Comparison of ENCODE assay signal across 1 cellular context in the genomic region with DNA sequence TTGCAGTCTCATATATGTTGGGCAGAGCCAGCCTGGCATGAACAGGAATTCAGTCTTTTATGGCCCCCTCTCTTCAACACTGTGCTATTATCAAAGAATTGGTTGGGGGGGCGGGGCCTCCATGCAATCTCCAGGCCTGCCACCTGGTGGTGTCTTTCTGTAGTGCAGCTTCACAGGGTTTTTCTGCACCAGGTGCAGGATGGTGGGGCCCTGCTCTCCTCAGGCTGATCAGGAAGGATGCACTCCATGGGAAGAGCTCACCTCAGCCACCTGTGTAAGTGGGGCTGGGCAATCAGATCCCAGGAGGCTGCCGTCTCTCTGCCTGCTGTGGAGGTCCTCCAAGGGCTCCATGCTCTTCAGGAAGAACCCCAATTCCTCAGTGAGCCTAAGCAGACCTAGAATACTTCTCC.
TF ChIP-seq lines count a peak whose summit lies in the region.

No MANE protein-coding gene starts in this region.

TF ChIP-seq in WTC11, 78 proteins besides CTCF, POLR2A, EP300 and RAD21 (continued from another document):
- TF ChIP-seq, protein P1, sequence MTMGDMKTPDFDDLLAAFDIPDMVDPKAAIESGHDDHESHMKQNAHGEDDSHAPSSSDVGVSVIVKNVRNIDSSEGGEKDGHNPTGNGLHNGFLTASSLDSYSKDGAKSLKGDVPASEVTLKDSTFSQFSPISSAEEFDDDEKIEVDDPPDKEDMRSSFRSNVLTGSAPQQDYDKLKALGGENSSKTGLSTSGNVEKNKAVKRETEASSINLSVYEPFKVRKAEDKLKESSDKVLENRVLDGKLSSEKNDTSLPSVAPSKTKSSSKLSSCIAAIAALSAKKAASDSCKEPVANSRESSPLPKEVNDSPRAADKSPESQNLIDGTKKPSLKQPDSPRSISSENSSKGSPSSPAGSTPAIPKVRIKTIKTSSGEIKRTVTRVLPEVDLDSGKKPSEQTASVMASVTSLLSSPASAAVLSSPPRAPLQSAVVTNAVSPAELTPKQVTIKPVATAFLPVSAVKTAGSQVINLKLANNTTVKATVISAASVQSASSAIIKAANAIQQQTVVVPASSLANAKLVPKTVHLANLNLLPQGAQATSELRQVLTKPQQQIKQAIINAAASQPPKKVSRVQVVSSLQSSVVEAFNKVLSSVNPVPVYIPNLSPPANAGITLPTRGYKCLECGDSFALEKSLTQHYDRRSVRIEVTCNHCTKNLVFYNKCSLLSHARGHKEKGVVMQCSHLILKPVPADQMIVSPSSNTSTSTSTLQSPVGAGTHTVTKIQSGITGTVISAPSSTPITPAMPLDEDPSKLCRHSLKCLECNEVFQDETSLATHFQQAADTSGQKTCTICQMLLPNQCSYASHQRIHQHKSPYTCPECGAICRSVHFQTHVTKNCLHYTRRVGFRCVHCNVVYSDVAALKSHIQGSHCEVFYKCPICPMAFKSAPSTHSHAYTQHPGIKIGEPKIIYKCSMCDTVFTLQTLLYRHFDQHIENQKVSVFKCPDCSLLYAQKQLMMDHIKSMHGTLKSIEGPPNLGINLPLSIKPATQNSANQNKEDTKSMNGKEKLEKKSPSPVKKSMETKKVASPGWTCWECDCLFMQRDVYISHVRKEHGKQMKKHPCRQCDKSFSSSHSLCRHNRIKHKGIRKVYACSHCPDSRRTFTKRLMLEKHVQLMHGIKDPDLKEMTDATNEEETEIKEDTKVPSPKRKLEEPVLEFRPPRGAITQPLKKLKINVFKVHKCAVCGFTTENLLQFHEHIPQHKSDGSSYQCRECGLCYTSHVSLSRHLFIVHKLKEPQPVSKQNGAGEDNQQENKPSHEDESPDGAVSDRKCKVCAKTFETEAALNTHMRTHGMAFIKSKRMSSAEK (CRISPR knock-in tag; IDR thresholded peaks at IDR 0.05; ENCODE audit: borderline replicate concordance): no peak
- TF ChIP-seq NFYB (CRISPR knock-in tag; conservative IDR thresholded peaks at IDR 0.05; ENCODE audit: low read depth): no peak
- TF ChIP-seq, protein P2, sequence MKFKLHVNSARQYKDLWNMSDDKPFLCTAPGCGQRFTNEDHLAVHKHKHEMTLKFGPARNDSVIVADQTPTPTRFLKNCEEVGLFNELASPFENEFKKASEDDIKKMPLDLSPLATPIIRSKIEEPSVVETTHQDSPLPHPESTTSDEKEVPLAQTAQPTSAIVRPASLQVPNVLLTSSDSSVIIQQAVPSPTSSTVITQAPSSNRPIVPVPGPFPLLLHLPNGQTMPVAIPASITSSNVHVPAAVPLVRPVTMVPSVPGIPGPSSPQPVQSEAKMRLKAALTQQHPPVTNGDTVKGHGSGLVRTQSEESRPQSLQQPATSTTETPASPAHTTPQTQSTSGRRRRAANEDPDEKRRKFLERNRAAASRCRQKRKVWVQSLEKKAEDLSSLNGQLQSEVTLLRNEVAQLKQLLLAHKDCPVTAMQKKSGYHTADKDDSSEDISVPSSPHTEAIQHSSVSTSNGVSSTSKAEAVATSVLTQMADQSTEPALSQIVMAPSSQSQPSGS (CRISPR knock-in tag; IDR thresholded peaks at IDR 0.05; ENCODE audit: borderline replicate concordance, low read depth): no peak
